10 cellular contexts compared by ENCODE assay signal in genomic region chr6:2855061-2855519, GRCh38. TPM values are rescaled to one million over a fixed set of nuclear protein-coding genes. Genes with fewer than 3 reads are reported as not detected.
A peak's percentile ranks its signal among the peaks of the same experiment; 100 is the strongest.
DNase-seq lines count a peak whose midpoint lies in the region; ATAC-seq and TF ChIP-seq lines count a peak whose summit lies in the region.
"Had no signal": no experiment of that assay in that cellular context is flagged by ENCODE, and none has a peak within 500 bp of the region (broad histone marks: within the 10 kb centered on the region; RNA-seq: fewer than 3 reads in every experiment).

No MANE protein-coding gene starts in this region.

- H3K79me2 ChIP-seq in DOHH2 (ENCODE audit: control insufficient read depth, low read length), result peaks cover 8% of the 10 kb centered on the region

- peak; percentile 45 for DNase-seq in activated CD4-positive, alpha-beta memory T cell treated with anti-CD3 and anti-CD28 coated beads for 36 hours
- DNase-seq in globus pallidus (ENCODE audit: low spot score) (peak; percentile 52), pulmonary artery endothelial cell (ENCODE audit: low read depth, low spot score) (peak; percentile 75), SIG-M5 treated with dmso at 0.1 percent for 504 hours (lab: John Stamatoyannopoulos, UW; ENCODE audit: unreplicated experiment) (no peak), left colon (no peak), NCI-H2227 (lab: John Stamatoyannopoulos, UW; ENCODE audit: unreplicated experiment) (no peak)
- DNase-seq: activated effector memory CD4-positive, alpha-beta T cell treated with anti-CD3 and anti-CD28 coated beads, Interleukin-2, amount 50 U/mL, for 16 hours; NCI-H2227 treated with DMSO at 0.1 percent for 48 hours had no signal

- H4K20me1 ChIP-seq in DOHH2 (ENCODE audit: control insufficient read depth, insufficient read depth, low read depth, low read length), result no peaks in the 10 kb centered on the region

- H3K4me3 ChIP-seq in DOHH2 (ENCODE audit: low read length), result peak overlapping the region; percentile 69

- peak overlapping the region; percentile 85 for H3K4me2 ChIP-seq in DOHH2 (ENCODE audit: low read length)

- no peak for TF ChIP-seq CTCF in DOHH2 (IDR thresholded peaks at IDR 0.05; ENCODE audit: low read depth, low read length, poor library complexity, severe bottlenecking)

- peak overlapping the region; percentile 63 for H3K4me3 Mint-ChIP-seq in activated CD4-positive, alpha-beta memory T cell treated with anti-CD3 and anti-CD28 coated beads for 36 hours

- peaks cover 98% of the 10 kb centered on the region for H3K4me1 ChIP-seq in DOHH2 (ENCODE audit: control insufficient read depth, low read length)

- peak overlapping the region; percentile 100 for H3K27ac Mint-ChIP-seq in activated CD4-positive, alpha-beta memory T cell treated with anti-CD3 and anti-CD28 coated beads for 36 hours

- peaks cover 2% of the 10 kb centered on the region; the same call in 1 of the 2 replicates for H3K36me3 ChIP-seq in DOHH2 (ENCODE audit: control insufficient read depth, low read length)

- CTCF ChIA-PET in activated CD4-positive, alpha-beta memory T cell treated with anti-CD3 and anti-CD28 coated beads for 36 hours (lab: Charles Lee), result interaction anchor here (0.6 to 3.6 kb wide), 13 partner anchors 9 to 85 kb away, joined by 3 to 19 read pairs (median 3); partner anchors contain the start of gene SERPINB1

- POLR2A ChIA-PET in activated CD4-positive, alpha-beta memory T cell treated with anti-CD3 and anti-CD28 coated beads for 36 hours (lab: Charles Lee), result interaction anchor here (1.1 to 2.9 kb wide), 7 partner anchors 14 to 85 kb away, joined by 4 to 10 read pairs (median 7); partner anchors contain the start of gene SERPINB1

- no peaks in the 10 kb centered on the region for H3K9me3 ChIP-seq in DOHH2 (ENCODE audit: control insufficient read depth, insufficient read depth, low read length)

- H3K9me2 ChIP-seq in DOHH2 (replicated peaks; ENCODE audit: control insufficient read depth, low read length), result no peaks in the 10 kb centered on the region

- H3K36me3 Mint-ChIP-seq in activated CD4-positive, alpha-beta memory T cell treated with anti-CD3 and anti-CD28 coated beads for 36 hours, result peaks cover 4% of the 10 kb centered on the region

- H3K4me1 Mint-ChIP-seq in activated CD4-positive, alpha-beta memory T cell treated with anti-CD3 and anti-CD28 coated beads for 36 hours (ENCODE audit: low read depth), result peaks cover 72% of the 10 kb centered on the region

- no peak for ATAC-seq in left colon
- no peak for ATAC-seq in HG02840 (IDR thresholded peaks at IDR 0.05; ENCODE audit: low FRiP score, unreplicated experiment)

- intact Hi-C loops in activated CD4-positive, alpha-beta memory T cell treated with anti-CD3 and anti-CD28 coated beads for 36 hours (cut with micrococcal nuclease), result no loop called here
- intact Hi-C loops in left colon (cut with DNase I, micrococcal nuclease), result loop anchor here in 1 of 2 donors (10.0 kb wide), 1 partner anchor 70 kb away; no protein-coding TSS in a partner anchor

- H3K27ac ChIP-seq in DOHH2 (ENCODE audit: low read depth, low read length), result peak overlapping the region; percentile 99

- no peaks in the 10 kb centered on the region for H3K27me3 Mint-ChIP-seq in activated CD4-positive, alpha-beta memory T cell treated with anti-CD3 and anti-CD28 coated beads for 36 hours

- peaks cover 2% of the 10 kb centered on the region for H3K9me3 Mint-ChIP-seq in activated CD4-positive, alpha-beta memory T cell treated with anti-CD3 and anti-CD28 coated beads for 36 hours

- H3K27me3 ChIP-seq in DOHH2 (ENCODE audit: control insufficient read depth, low read length), result no peaks in the 10 kb centered on the region

- peaks cover 35% of the 10 kb centered on the region for H3F3A ChIP-seq in DOHH2 (ENCODE audit: control insufficient read depth, insufficient read depth)

RNA-seq across cellular contexts. Expression of gene SERPINB1, which starts 13.4 kb away (rescaled TPM):
- total RNA-seq in activated CD4-positive, alpha-beta memory T cell treated with anti-CD3 and anti-CD28 coated beads for 36 hours, result 100 to 1,000 TPM; 164 to 169 TPM
- total RNA-seq in pulmonary artery endothelial cell, result 29.0 and 50.8 TPM in 2 replicates
- total RNA-seq in left colon, result 100 to 1,000 TPM; 168 to 208 TPM

RNA-seq across cellular contexts. Expression of gene SERPINB9, which starts 48.0 kb away (rescaled TPM):
- 10 to 100 TPM; 69.9 to 72.6 TPM for total RNA-seq in activated CD4-positive, alpha-beta memory T cell treated with anti-CD3 and anti-CD28 coated beads for 36 hours
- total RNA-seq in pulmonary artery endothelial cell (36.0 and 92.5 TPM in 2 replicates), left colon (1 to 10 TPM; 3.5 to 4.7 TPM)

Comparison
In these comparisons a context has a peak if more than half of its experiments do, and no peak if none do; other contexts are left out.
1. DNase-seq: peak in activated CD4-positive, alpha-beta memory T cell treated with anti-CD3 and anti-CD28 coated beads for 36 hours (single experiment), globus pallidus (single experiment) and pulmonary artery endothelial cell (single experiment); none in SIG-M5 treated with dmso at 0.1 percent for 504 hours (single experiment), left colon (0 of 2) and NCI-H2227 (single experiment).